ENCODE assay signal across 1 cellular context in genomic region chr2:120538691-120539420, GRCh38.
TF ChIP-seq lines count a peak whose summit lies in the region.

No MANE protein-coding gene starts in this region.

TF ChIP-seq in HepG2, 621 proteins besides CTCF, POLR2A, EP300 and RAD21 (continued from another document and continues in another):
- TF ChIP-seq ZHX1 (CRISPR knock-in tag; IDR thresholded peaks at IDR 0.05; ENCODE audit: low read depth) = no peak
- no peak for TF ChIP-seq ZNF281 (CRISPR knock-in tag; IDR thresholded peaks at IDR 0.05; ENCODE audit: borderline replicate concordance)
- TF ChIP-seq MXD4 (CRISPR knock-in tag; IDR thresholded peaks at IDR 0.05) = no peak
- no peak for TF ChIP-seq ZNF569 (CRISPR knock-in tag; IDR thresholded peaks at IDR 0.05; ENCODE audit: borderline replicate concordance)
- no peak for TF ChIP-seq ZBTB21 (CRISPR knock-in tag; IDR thresholded peaks at IDR 0.05)
- 0 out of 2 replicates have a peak, but pooled peaks have one; percentile 16 for TF ChIP-seq ZNF782 (CRISPR knock-in tag; IDR thresholded peaks at IDR 0.05; ENCODE audit: borderline replicate concordance)
- TF ChIP-seq ZNF292 (CRISPR knock-in tag; IDR thresholded peaks at IDR 0.05; ENCODE audit: borderline replicate concordance, low read depth) = peak; percentile 35; the same call in 1 of the 2 replicates
- TF ChIP-seq TARDBP (CRISPR knock-in tag; IDR thresholded peaks at IDR 0.05) = 0 out of 2 replicates have a peak, but pooled peaks have one; percentile 4
- no peak for TF ChIP-seq HMG20B (CRISPR knock-in tag; conservative IDR thresholded peaks at IDR 0.05)
- no peak for TF ChIP-seq HMGXB3 (CRISPR knock-in tag; IDR thresholded peaks at IDR 0.05; ENCODE audit: borderline replicate concordance)
- no peak for TF ChIP-seq ZEB1 (IDR thresholded peaks at IDR 0.05; ENCODE audit: insufficient replicate concordance, low read depth)
- no peak for TF ChIP-seq THYN1 (CRISPR knock-in tag; IDR thresholded peaks at IDR 0.05; ENCODE audit: borderline replicate concordance, low read depth)
- no peak for TF ChIP-seq AGO1 (IDR thresholded peaks at IDR 0.05; ENCODE audit: low read depth, low read length, poor library complexity, severe bottlenecking)
- no peak for TF ChIP-seq FOXK2 (IDR thresholded peaks at IDR 0.05)
- no peak for TF ChIP-seq ZNF460 (CRISPR knock-in tag; IDR thresholded peaks at IDR 0.05; ENCODE audit: borderline replicate concordance)
- no peak for TF ChIP-seq JDP2 (CRISPR knock-in tag; IDR thresholded peaks at IDR 0.05; ENCODE audit: borderline replicate concordance)
- no peak for TF ChIP-seq MXD1 (CRISPR knock-in tag; IDR thresholded peaks at IDR 0.05)
- TF ChIP-seq ZIK1 (CRISPR knock-in tag; IDR thresholded peaks at IDR 0.05; ENCODE audit: borderline replicate concordance, low read depth) = no peak
- 0 out of 2 replicates have a peak, but pooled peaks have one; percentile 38 for TF ChIP-seq ZNF34 (CRISPR knock-in tag; IDR thresholded peaks at IDR 0.05; ENCODE audit: borderline replicate concordance)
- TF ChIP-seq ZNF263 (CRISPR knock-in tag; IDR thresholded peaks at IDR 0.05) = peak; percentile 44; the same call in 1 of the 2 replicates
- TF ChIP-seq ZFP37 (CRISPR knock-in tag; IDR thresholded peaks at IDR 0.05; ENCODE audit: borderline replicate concordance) = no peak
- TF ChIP-seq HNRNPL (IDR thresholded peaks at IDR 0.05; ENCODE audit: low read depth, low read length) = no peak
- no peak for TF ChIP-seq RXRB (CRISPR knock-in tag; IDR thresholded peaks at IDR 0.05; ENCODE audit: borderline replicate concordance)
- peak; percentile 76; the same call in 1 of the 2 replicates for TF ChIP-seq ZNF556 (CRISPR knock-in tag; IDR thresholded peaks at IDR 0.05; ENCODE audit: borderline replicate concordance)
- TF ChIP-seq ZNF781 (CRISPR knock-in tag; IDR thresholded peaks at IDR 0.05; ENCODE audit: borderline replicate concordance, not compliant biosample characterization) = no peak
- no peak for TF ChIP-seq CCDC6 (CRISPR knock-in tag; IDR thresholded peaks at IDR 0.05)
- TF ChIP-seq ZNF280D (CRISPR knock-in tag; IDR thresholded peaks at IDR 0.05) = no peak
- no peak for TF ChIP-seq HOXD1 (CRISPR knock-in tag; IDR thresholded peaks at IDR 0.05)
- TF ChIP-seq ZNF788 (CRISPR knock-in tag; IDR thresholded peaks at IDR 0.05; ENCODE audit: borderline replicate concordance) = peak; percentile 51; the same call in 1 of the 2 replicates
- TF ChIP-seq TRIM22 (IDR thresholded peaks at IDR 0.05) = no peak
- TF ChIP-seq ZBTB8A (CRISPR knock-in tag; IDR thresholded peaks at IDR 0.05; ENCODE audit: borderline replicate concordance, low read depth) = no peak
- no peak for TF ChIP-seq ZNF713 (CRISPR knock-in tag; IDR thresholded peaks at IDR 0.05)
- no peak for TF ChIP-seq RARG (CRISPR knock-in tag; IDR thresholded peaks at IDR 0.05; ENCODE audit: low read depth)
- no peak for TF ChIP-seq PITX1 (CRISPR knock-in tag; IDR thresholded peaks at IDR 0.05)
- TF ChIP-seq ZNF543 (CRISPR knock-in tag; IDR thresholded peaks at IDR 0.05) = 0 out of 2 replicates have a peak, but pooled peaks have one; percentile 54
- no peak for TF ChIP-seq SNAPC5 (CRISPR knock-in tag; IDR thresholded peaks at IDR 0.05; ENCODE audit: borderline replicate concordance)
- TF ChIP-seq CENPBD1 (CRISPR knock-in tag; IDR thresholded peaks at IDR 0.05; ENCODE audit: borderline replicate concordance, low read depth) = no peak
- TF ChIP-seq ZNF605 (CRISPR knock-in tag; IDR thresholded peaks at IDR 0.05) = no peak
- TF ChIP-seq TBX3 (IDR thresholded peaks at IDR 0.05; ENCODE audit: borderline replicate concordance) = no peak
- no peak for TF ChIP-seq ZNF496 (CRISPR knock-in tag; IDR thresholded peaks at IDR 0.05; ENCODE audit: insufficient replicate concordance)
- no peak for TF ChIP-seq ZNF720 (CRISPR knock-in tag; IDR thresholded peaks at IDR 0.05)
- no peak for TF ChIP-seq NFE2L1 (CRISPR knock-in tag; IDR thresholded peaks at IDR 0.05; ENCODE audit: borderline replicate concordance)
- TF ChIP-seq SRY (CRISPR knock-in tag; IDR thresholded peaks at IDR 0.05) = no peak
- no peak for TF ChIP-seq MXD3 (CRISPR knock-in tag; IDR thresholded peaks at IDR 0.05)
- no peak for TF ChIP-seq PHF5A (CRISPR knock-in tag; IDR thresholded peaks at IDR 0.05; ENCODE audit: low read depth, unreplicated experiment)
